Comparison of ENCODE assay signal across 1 cellular context in the genomic region with DNA sequence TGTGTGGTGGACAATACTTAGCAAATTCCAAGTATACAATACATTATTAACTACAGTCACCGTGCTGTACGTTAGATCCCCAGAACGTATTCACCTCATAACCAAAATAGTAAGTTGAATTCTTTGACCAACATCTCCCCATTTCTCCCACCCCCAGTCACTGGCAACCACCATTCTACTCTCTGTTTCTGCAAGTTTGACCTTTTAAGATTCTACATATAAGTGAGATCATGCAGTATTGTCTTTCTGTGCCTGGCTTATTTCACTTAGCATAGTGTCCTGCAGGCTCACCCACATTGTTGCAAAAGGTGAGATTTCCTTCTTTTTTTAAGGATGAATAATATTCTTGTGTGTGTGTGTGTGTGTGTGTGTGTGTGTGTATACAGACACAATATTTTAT.
TF ChIP-seq lines count a peak whose summit lies in the region.

No MANE protein-coding gene starts in this region.

TF ChIP-seq in K562, 482 proteins besides CTCF, POLR2A, EP300 and RAD21 (continued from another document):
- TF ChIP-seq, protein P1, sequence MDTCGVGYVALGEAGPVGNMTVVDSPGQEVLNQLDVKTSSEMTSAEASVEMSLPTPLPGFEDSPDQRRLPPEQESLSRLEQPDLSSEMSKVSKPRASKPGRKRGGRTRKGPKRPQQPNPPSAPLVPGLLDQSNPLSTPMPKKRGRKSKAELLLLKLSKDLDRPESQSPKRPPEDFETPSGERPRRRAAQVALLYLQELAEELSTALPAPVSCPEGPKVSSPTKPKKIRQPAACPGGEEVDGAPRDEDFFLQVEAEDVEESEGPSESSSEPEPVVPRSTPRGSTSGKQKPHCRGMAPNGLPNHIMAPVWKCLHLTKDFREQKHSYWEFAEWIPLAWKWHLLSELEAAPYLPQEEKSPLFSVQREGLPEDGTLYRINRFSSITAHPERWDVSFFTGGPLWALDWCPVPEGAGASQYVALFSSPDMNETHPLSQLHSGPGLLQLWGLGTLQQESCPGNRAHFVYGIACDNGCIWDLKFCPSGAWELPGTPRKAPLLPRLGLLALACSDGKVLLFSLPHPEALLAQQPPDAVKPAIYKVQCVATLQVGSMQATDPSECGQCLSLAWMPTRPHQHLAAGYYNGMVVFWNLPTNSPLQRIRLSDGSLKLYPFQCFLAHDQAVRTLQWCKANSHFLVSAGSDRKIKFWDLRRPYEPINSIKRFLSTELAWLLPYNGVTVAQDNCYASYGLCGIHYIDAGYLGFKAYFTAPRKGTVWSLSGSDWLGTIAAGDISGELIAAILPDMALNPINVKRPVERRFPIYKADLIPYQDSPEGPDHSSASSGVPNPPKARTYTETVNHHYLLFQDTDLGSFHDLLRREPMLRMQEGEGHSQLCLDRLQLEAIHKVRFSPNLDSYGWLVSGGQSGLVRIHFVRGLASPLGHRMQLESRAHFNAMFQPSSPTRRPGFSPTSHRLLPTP (IDR thresholded peaks at IDR 0.05; ENCODE audit: borderline replicate concordance, extremely low read depth, insufficient read length), result no peak
- no peak for TF ChIP-seq RBBP5 (IDR thresholded peaks at IDR 0.05; ENCODE audit: borderline replicate concordance, insufficient read depth, low read length, poor library complexity, severe bottlenecking)
- no peak for TF ChIP-seq ELF4 (CRISPR knock-in tag; IDR thresholded peaks at IDR 0.05)
- TF ChIP-seq, protein P2, sequence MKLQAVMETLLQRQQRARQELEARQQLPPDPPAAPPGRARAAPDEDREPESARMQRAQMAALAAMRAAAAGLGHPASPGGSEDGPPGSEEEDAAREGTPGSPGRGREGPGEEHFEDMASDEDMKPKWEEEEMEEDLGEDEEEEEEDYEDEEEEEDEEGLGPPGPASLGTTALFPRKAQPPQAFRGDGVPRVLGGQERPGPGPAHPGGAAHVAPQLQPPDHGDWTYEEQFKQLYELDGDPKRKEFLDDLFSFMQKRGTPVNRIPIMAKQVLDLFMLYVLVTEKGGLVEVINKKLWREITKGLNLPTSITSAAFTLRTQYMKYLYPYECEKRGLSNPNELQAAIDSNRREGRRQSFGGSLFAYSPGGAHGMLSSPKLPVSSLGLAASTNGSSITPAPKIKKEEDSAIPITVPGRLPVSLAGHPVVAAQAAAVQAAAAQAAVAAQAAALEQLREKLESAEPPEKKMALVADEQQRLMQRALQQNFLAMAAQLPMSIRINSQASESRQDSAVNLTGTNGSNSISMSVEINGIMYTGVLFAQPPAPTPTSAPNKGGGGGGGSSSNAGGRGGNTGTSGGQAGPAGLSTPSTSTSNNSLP (IDR thresholded peaks at IDR 0.05; ENCODE audit: borderline replicate concordance, low read depth, low read length), result no peak
- no peak for TF ChIP-seq ZNF77 (CRISPR knock-in tag; IDR thresholded peaks at IDR 0.05)
